ENCODE assay signal across 8 cellular contexts in genomic region chr1:37931493-37932158, GRCh38. TPM values are rescaled to one million over a fixed set of nuclear protein-coding genes. Genes with fewer than 3 reads are reported as not detected.
A peak's percentile ranks its signal among the peaks of the same experiment; 100 is the strongest.
DNase-seq lines count a peak whose midpoint lies in the region; FAIRE-seq and TF ChIP-seq lines count a peak whose summit lies in the region.

No MANE protein-coding gene starts in this region.

- no peaks in the 10 kb centered on the region for H3K27me3 ChIP-seq in SJCRH30
- no peaks in the 10 kb centered on the region for H3K27me3 ChIP-seq in neutrophil
- H3K27me3 ChIP-seq in subcutaneous abdominal adipose tissue (ENCODE audit: control insufficient read depth in 5 of 5, insufficient read depth in 4 of 5, low read length in 5 of 5), result no peaks in the 10 kb centered on the region

- peak overlapping the region; percentile 32; the same call in 1 of the 2 replicates for H3K27ac ChIP-seq in SJCRH30
- H3K27ac ChIP-seq in neutrophil, result peak overlapping the region; percentile 86
- peak overlapping the region; percentile 68 for H3K27ac ChIP-seq in subcutaneous abdominal adipose tissue (ENCODE audit: low read depth, low read length)

- H3K9me3 ChIP-seq in SJCRH30 (replicated peaks) (no peaks in the 10 kb centered on the region), neutrophil (no peaks in the 10 kb centered on the region), subcutaneous abdominal adipose tissue (ENCODE audit: control insufficient read depth in 5 of 5, low read length in 5 of 5) (no peaks in the 10 kb centered on the region)

- TF ChIP-seq CTCF in HFF-Myc (IDR thresholded peaks at IDR 0.05; ENCODE audit: low read depth, low read length, missing control alignments) (no peak), neutrophil (IDR thresholded peaks at IDR 0.05) (peak; percentile 64)

- FAIRE-seq in frontal cortex (lab: Jason Lieb, UNC), result no peak

- DNase-seq in GM04504 (ENCODE audit: low read depth) (peak; percentile 82), HFF-Myc (ENCODE audit: extremely low read depth, low read depth) (peak; percentile 78), MV-4-11 (lab: John Stamatoyannopoulos, UW) (peak; percentile 95), SJCRH30 (peak; percentile 98), frontal cortex (ENCODE audit: low spot score in 2 of 2) (peak; percentile 86 to 96)
- DNase-seq in activated naive CD4-positive, alpha-beta T cell (lab: John Stamatoyannopoulos, UW), result peak; percentile 78 to 95 (median 88)

- peaks cover 5% of the 10 kb centered on the region; the same call in 1 of the 2 replicates for H3K4me1 ChIP-seq in SJCRH30
- peaks cover 21 to 23% of the 10 kb centered on the region in 2 experiments for H3K4me1 ChIP-seq in neutrophil (ENCODE audit: control insufficient read depth in 1 of 2, insufficient read depth in 1 of 2, low read depth in 1 of 2, low read length in 1 of 2)
- peaks cover 3 to 31% (median 26%) of the 10 kb centered on the region in 5 donors for H3K4me1 ChIP-seq in subcutaneous abdominal adipose tissue (ENCODE audit: control insufficient read depth in 5 of 5, insufficient read depth in 5 of 5, low read length in 5 of 5)

- peak overlapping the region; percentile 65 for H3K4me3 ChIP-seq in HFF-Myc (replicated peaks; ENCODE audit: low read depth, low read length)
- H3K4me3 ChIP-seq in SJCRH30, result peak overlapping the region; percentile 84
- H3K4me3 ChIP-seq in neutrophil (ENCODE audit: low read depth in 1 of 2, low read length in 1 of 2), result peak overlapping the region; percentile 88 to 92
- H3K4me3 ChIP-seq in subcutaneous abdominal adipose tissue (ENCODE audit: low read depth in 1 of 5, low read length in 5 of 5), result peak overlapping the region; percentile 73 to 81 (median 76)

- H3K9ac ChIP-seq in subcutaneous abdominal adipose tissue (ENCODE audit: low read length in 5 of 5), result peak overlapping the region in 4 of 5 donors; percentile 76 to 82 (median 79)

- H3K36me3 ChIP-seq in SJCRH30 (no peaks in the 10 kb centered on the region), neutrophil (no peaks in the 10 kb centered on the region), subcutaneous abdominal adipose tissue (ENCODE audit: control insufficient read depth in 5 of 5, insufficient read depth in 5 of 5, low read length in 5 of 5) (peaks cover 3 to 26% (median 17%) of the 10 kb centered on the region in 5 donors)

RNA-seq across cellular contexts. Expression of gene INPP5B, which starts 15.2 kb away (rescaled TPM):
- total RNA-seq in SJCRH30 (2014; rRNA removed; shearing (Covaris generic)), result 16.9 and 21.1 TPM in 2 replicates
- total RNA-seq in frontal cortex, result 13.9 TPM

RNA-seq across cellular contexts. Expression of gene SF3A3, which starts 58.2 kb away (rescaled TPM):
- 187 and 190 TPM in 2 replicates for total RNA-seq in SJCRH30 (2014; rRNA removed; shearing (Covaris generic))
- total RNA-seq in frontal cortex, result 69.3 TPM

Comparison
In these comparisons a context has a peak if more than half of its experiments do, and no peak if none do; other contexts are left out.
1. Peak in every context shown above with its lines: DNase-seq, H3K4me3 ChIP-seq and H3K27ac ChIP-seq.
2. H3K27ac ChIP-seq: peak in every context shown above with its lines; median percentile 86 in neutrophil; 68 in subcutaneous abdominal adipose tissue; 32 in SJCRH30.